Comparison of ENCODE assay signal across 13 cellular contexts in genomic region chr16:17414421-17414820, GRCh38. TPM values are rescaled to one million over a fixed set of nuclear protein-coding genes. Genes with fewer than 3 reads are reported as not detected.
DNase-seq lines count a peak whose midpoint lies in the region; ATAC-seq and TF ChIP-seq lines count a peak whose summit lies in the region.
"Had no signal": no experiment of that assay in that cellular context is flagged by ENCODE, and none has a peak within 500 bp of the region (broad histone marks: within the 10 kb centered on the region; RNA-seq: fewer than 3 reads in every experiment).

No MANE protein-coding gene starts in this region.

- POLR2A ChIA-PET in activated CD4-positive, alpha-beta T cell treated with anti-CD3 and anti-CD28 coated beads for 36 hours (lab: Charles Lee), result no interaction called here

- TF ChIP-seq CTCF in esophagus squamous epithelium (IDR thresholded peaks at IDR 0.05) (no peak), left ventricle myocardium inferior (IDR thresholded peaks at IDR 0.05; ENCODE audit: borderline replicate concordance) (no peak), tibial nerve (IDR thresholded peaks at IDR 0.05) (no peak)

- H3K9me3 ChIP-seq in esophagus squamous epithelium (no peaks in the 10 kb centered on the region), left ventricle myocardium inferior (replicated peaks) (no peaks in the 10 kb centered on the region), tibial nerve (no peaks in the 10 kb centered on the region)
- H3K9me3 ChIP-seq: A549, uterus had no signal

- peaks cover 50% of the 10 kb centered on the region for H3K4me1 Mint-ChIP-seq in activated CD4-positive, alpha-beta T cell treated with anti-CD3 and anti-CD28 coated beads for 36 hours

- H3K27ac Mint-ChIP-seq in activated CD4-positive, alpha-beta T cell treated with anti-CD3 and anti-CD28 coated beads for 36 hours, result peak overlapping the region; percentile 76
- peak overlapping the region; percentile 91 for H3K27ac Mint-ChIP-seq in activated naive CD4-positive, alpha-beta T cell treated with anti-CD3 and anti-CD28 coated beads, Interleukin-2, amount 50 U/mL, for 72 hours

- TF ChIP-seq POLR2A in esophagus squamous epithelium (IDR thresholded peaks at IDR 0.05) (no peak), tibial nerve (IDR thresholded peaks at IDR 0.05) (no peak)

- H3K4me1 ChIP-seq in esophagus squamous epithelium, result peaks cover 0 to 32% (median 7%) of the 10 kb centered on the region in 3 donors
- peaks cover 10% of the 10 kb centered on the region for H3K4me1 ChIP-seq in left ventricle myocardium inferior
- peaks cover 0 to 33% (median 13%) of the 10 kb centered on the region in 4 donors for H3K4me1 ChIP-seq in tibial nerve
- H3K4me1 ChIP-seq: A549, uterus had no signal

- H3K36me3 ChIP-seq in esophagus squamous epithelium (no peaks in the 10 kb centered on the region), left ventricle myocardium inferior (no peaks in the 10 kb centered on the region), tibial nerve (no peaks in the 10 kb centered on the region)
- H3K36me3 ChIP-seq: uterus had no signal

- no peak overlapping the region for H3K4me3 Mint-ChIP-seq in activated CD4-positive, alpha-beta T cell treated with anti-CD3 and anti-CD28 coated beads for 36 hours

- peak; percentile 33 for ATAC-seq in activated CD4-positive, alpha-beta T cell treated with anti-CD3 and anti-CD28 coated beads for 36 hours
- peak; percentile 43 to 51 for ATAC-seq in activated naive CD4-positive, alpha-beta T cell treated with anti-CD3 and anti-CD28 coated beads, Interleukin-2, amount 50 U/mL, for 72 hours
- ATAC-seq: A549 had no signal

- no peaks in the 10 kb centered on the region for H3K27me3 Mint-ChIP-seq in activated CD4-positive, alpha-beta T cell treated with anti-CD3 and anti-CD28 coated beads for 36 hours

- TF ChIP-seq EP300 in tibial nerve (IDR thresholded peaks at IDR 0.05), result no peak

- peaks cover 5% of the 10 kb centered on the region for H3K36me3 Mint-ChIP-seq in activated CD4-positive, alpha-beta T cell treated with anti-CD3 and anti-CD28 coated beads for 36 hours (ENCODE audit: low read depth)
- peaks cover 9 to 36% of the 10 kb centered on the region in 2 donors for H3K36me3 Mint-ChIP-seq in activated naive CD4-positive, alpha-beta T cell treated with anti-CD3 and anti-CD28 coated beads, Interleukin-2, amount 50 U/mL, for 72 hours

- peak; percentile 69 for DNase-seq in activated CD4-positive, alpha-beta T cell treated with anti-CD3 and anti-CD28 coated beads for 36 hours
- no peak for DNase-seq in activated CD4-positive, alpha-beta T cell treated with anti-CD3 and anti-CD28 coated beads, Interleukin-2, amount 50 U/mL, for 1 hour
- peak; percentile 11 for DNase-seq in M059J (ENCODE audit: low read depth)
- DNase-seq in activated naive CD4-positive, alpha-beta T cell treated with anti-CD3 and anti-CD28 coated beads, Interleukin-2, amount 50 U/mL, for 72 hours (ENCODE audit: low spot score in 2 of 2), result peak; percentile 42 to 56
- peak in 2 of 3 donors; percentile 21 to 43 for DNase-seq in stimulated activated CD4-positive, alpha-beta T cell treated with anti-CD3 and anti-CD28 coated beads, TNF-alpha, amount 100 ng/mL, for 48 hours (ENCODE audit: low read depth in 3 of 3)
- DNase-seq in esophagus squamous epithelium (lab: John Stamatoyannopoulos, UW), result no peak
- DNase-seq in left ventricle myocardium inferior, result no peak
- DNase-seq in tibial nerve (ENCODE audit: low spot score in 2 of 2), result no peak
- DNase-seq: DND-41, HCEC 1CT, NCI-H446 treated with DMSO at 0.1 percent for 48 hours, uterus had no signal

- H3K27me3 ChIP-seq in esophagus squamous epithelium (no peaks in the 10 kb centered on the region), left ventricle myocardium inferior (ENCODE audit: low read depth) (no peaks in the 10 kb centered on the region), tibial nerve (no peaks in the 10 kb centered on the region)
- H3K27me3 ChIP-seq: uterus had no signal

- no peak overlapping the region for H3K27ac ChIP-seq in esophagus squamous epithelium
- no peak overlapping the region for H3K27ac ChIP-seq in left ventricle myocardium inferior (replicated peaks)
- no peak overlapping the region for H3K27ac ChIP-seq in tibial nerve
- H3K27ac ChIP-seq: A549, uterus had no signal

- 57 to 66% methylated on average over 6 to 8 of the region's 8 CpGs for WGBS in esophagus squamous epithelium, 2 donors
- WGBS in tibial nerve, 2 donors, result 60 to 72% methylated on average over 8 of the region's 8 CpGs

- intact Hi-C loops in activated CD4-positive, alpha-beta T cell treated with anti-CD3 and anti-CD28 coated beads for 36 hours (cut with DNase I, micrococcal nuclease), result no loop called here
- intact Hi-C loops in esophagus squamous epithelium (cut with DNase I), result no loop called here
- intact Hi-C loops in left ventricle myocardium inferior (cut with micrococcal nuclease), result no loop called here

- H3K4me3 ChIP-seq in esophagus squamous epithelium (no peak overlapping the region), left ventricle myocardium inferior (no peak overlapping the region), tibial nerve (no peak overlapping the region)
- H3K4me3 ChIP-seq: A549, uterus had no signal

- H3K9me3 Mint-ChIP-seq in activated CD4-positive, alpha-beta T cell treated with anti-CD3 and anti-CD28 coated beads for 36 hours (ENCODE audit: low read depth), result peaks cover 3% of the 10 kb centered on the region
- H3K9me3 Mint-ChIP-seq in activated naive CD4-positive, alpha-beta T cell treated with anti-CD3 and anti-CD28 coated beads, Interleukin-2, amount 50 U/mL, for 72 hours, result peaks cover 5 to 17% of the 10 kb centered on the region in 2 donors

- CTCF ChIA-PET in activated CD4-positive, alpha-beta T cell treated with anti-CD3 and anti-CD28 coated beads for 36 hours (lab: Charles Lee), result no interaction called here

RNA-seq across cellular contexts. Expression of gene XYLT1, which starts 56.3 kb away (rescaled TPM):
- total RNA-seq in activated CD4-positive, alpha-beta T cell treated with anti-CD3 and anti-CD28 coated beads for 36 hours, result 1 to 10 TPM; 5.1 to 6.2 TPM
- total RNA-seq in M059J (2014; rRNA removed; shearing (Covaris generic)), result 6.3 and 10.3 TPM in 2 replicates
- total RNA-seq in activated naive CD4-positive, alpha-beta T cell treated with anti-CD3 and anti-CD28 coated beads, Interleukin-2, amount 50 U/mL, for 72 hours, result 10 to 100 TPM in 1 of 2 donors, 1 to 10 TPM in 1; 4.6 to 12.9 TPM
- total RNA-seq in esophagus squamous epithelium (10 to 100 TPM in 2 of 4 donors, 1 to 10 TPM in 2; 6.6 to 17.2 (median 10.0) TPM), left ventricle myocardium inferior (1.4 TPM), tibial nerve (10 to 100 TPM; 13.8 to 23.1 (median 14.8) TPM)

Comparison
In these comparisons a context has a peak if more than half of its experiments do, and no peak if none do; other contexts are left out.
1. DNase-seq: peak in activated CD4-positive, alpha-beta T cell treated with anti-CD3 and anti-CD28 coated beads for 36 hours (single experiment), M059J (single experiment), activated naive CD4-positive, alpha-beta T cell treated with anti-CD3 and anti-CD28 coated beads, Interleukin-2, amount 50 U/mL, for 72 hours (2 of 2) and stimulated activated CD4-positive, alpha-beta T cell treated with anti-CD3 and anti-CD28 coated beads, TNF-alpha, amount 100 ng/mL, for 48 hours (2 of 3); none in activated CD4-positive, alpha-beta T cell treated with anti-CD3 and anti-CD28 coated beads, Interleukin-2, amount 50 U/mL, for 1 hour (single experiment), esophagus squamous epithelium (single experiment), left ventricle myocardium inferior (single experiment) and tibial nerve (0 of 2).